In the genomic region with DNA sequence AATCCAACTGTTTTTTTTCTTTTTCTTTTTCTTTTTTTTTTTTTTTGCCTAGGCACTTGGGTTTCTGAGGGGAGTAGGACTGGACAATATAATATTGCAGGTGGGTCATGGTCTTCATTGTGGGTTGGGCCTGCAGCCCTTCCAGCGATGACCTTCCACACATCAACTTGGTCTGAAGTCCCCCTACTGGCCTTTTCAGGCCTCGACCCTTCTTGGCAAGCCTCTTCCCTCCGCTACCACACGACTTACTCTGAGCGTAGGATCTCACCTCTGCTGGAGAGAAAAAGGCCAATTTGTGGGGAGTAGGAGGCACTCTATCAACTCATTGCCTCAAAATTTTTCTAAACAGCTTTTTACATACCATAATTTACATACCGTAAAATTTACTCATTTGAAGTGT, we compare ENCODE assay signal across 20 cellular contexts. TPM values are rescaled to one million over a fixed set of nuclear protein-coding genes. Genes with fewer than 3 reads are reported as not detected.
DNase-seq lines count a peak whose midpoint lies in the region; TF ChIP-seq lines count a peak whose summit lies in the region.
"Had no signal": no experiment of that assay in that cellular context is flagged by ENCODE, and none has a peak within 500 bp of the region (broad histone marks: within the 10 kb centered on the region; RNA-seq: fewer than 3 reads in every experiment).

No MANE protein-coding gene starts in this region.

- DNase-seq in Calu3 = no peak
- DNase-seq in SK-MEL-5 (ENCODE audit: low read depth, low spot score) = peak; percentile 20
- no peak for DNase-seq in kidney epithelial cell (ENCODE audit: low read depth)
- DNase-seq in stimulated activated CD4-positive, alpha-beta T cell treated with anti-CD3 and anti-CD28 coated beads, Interleukin-15, amount 100 ng/mL, for 24 hours = no peak
- DNase-seq in hepatocyte (ENCODE audit: low spot score) = no peak
- no peak for DNase-seq in epidermal melanocyte (ENCODE audit: insufficient read length, low spot score)
- DNase-seq: esophagus squamous epithelium; head of caudate nucleus; kidney; mesenchymal stem cell; NCI-H1417 treated with DMSO at 0.1 percent for 48 hours; NK-92 treated with Interleukin-12 subunit alpha and Interleukin-12 subunit beta, amount 100 ng/mL, for 24 hours; SHP77; T-helper 2 cell; tibial artery had no signal

- H3K4me3 ChIP-seq in GM12875 (ENCODE audit: low read depth, low read length) (no peak overlapping the region), kidney epithelial cell (ENCODE audit: low read depth, low read length) (no peak overlapping the region), hepatocyte (no peak overlapping the region)
- H3K4me3 ChIP-seq: esophagus squamous epithelium, tibial artery had no signal

- BruUV-seq in Calu3 (replicated peaks; lab: Mats Ljungman, UMichigan) = no TSS peak

- H3K27ac Mint-ChIP-seq in Calu3 (ENCODE audit: unreplicated experiment) = no peak overlapping the region
- H3K27ac Mint-ChIP-seq: CD14-positive monocyte; natural killer cell treated with Interleukin-12 subunit alpha and Interleukin-12 subunit beta and Interleukin-15 and Interleukin-18, amount 100 ng/mL, for 72 hours; stimulated activated memory B cell treated with anti-CD40 and anti-IgM and Interleukin-4, amounts not matched to agents 10 μg/mL and 1 μg/mL and 100 μg/mL, for 72 hours had no signal

- H3K27me3 ChIP-seq in kidney epithelial cell (ENCODE audit: control insufficient read depth, insufficient read depth, low read length) (no peaks in the 10 kb centered on the region), hepatocyte (peaks cover 8% of the 10 kb centered on the region)

- H3K79me2 ChIP-seq in hepatocyte = no peaks in the 10 kb centered on the region

- in situ Hi-C loops in SK-MEL-5 (cut with HindIII; ENCODE audit: low pct_unique_long_range_greater_than_20kb, low sequenced_read_pairs) = no loop called here

- H3K4me1 Mint-ChIP-seq in Calu3 (ENCODE audit: low read depth, unreplicated experiment) = no peaks in the 10 kb centered on the region
- H3K4me1 Mint-ChIP-seq: CD14-positive monocyte; stimulated activated memory B cell treated with anti-CD40 and anti-IgM and Interleukin-4, amounts not matched to agents 10 μg/mL and 1 μg/mL and 100 μg/mL, for 72 hours had no signal

- no peaks in the 10 kb centered on the region for H3K9me3 Mint-ChIP-seq in Calu3 (ENCODE audit: low read depth, unreplicated experiment)
- H3K9me3 Mint-ChIP-seq: natural killer cell treated with Interleukin-12 subunit alpha and Interleukin-12 subunit beta and Interleukin-15 and Interleukin-18, amount 100 ng/mL, for 72 hours; stimulated activated memory B cell treated with anti-CD40 and anti-IgM and Interleukin-4, amounts not matched to agents 10 μg/mL and 1 μg/mL and 100 μg/mL, for 72 hours had no signal

- no peaks in the 10 kb centered on the region for H3K9me3 ChIP-seq in hepatocyte (ENCODE audit: low read depth)
- H3K9me3 ChIP-seq: esophagus squamous epithelium, tibial artery had no signal

- no peak overlapping the region for H2AFZ ChIP-seq in hepatocyte

- WGBS in hepatocyte (ENCODE audit: low lambda C conversion rate, missing lambda C conversion rate) = 56% methylated on average over 6 of the region's 6 CpGs

- intact Hi-C loops in Calu3 (cut with micrococcal nuclease; ENCODE audit: unreplicated experiment) = no loop called here

- CTCF ChIA-PET in Calu3 (lab: Charles Lee) = no interaction called here

- no peaks in the 10 kb centered on the region for H3K36me3 Mint-ChIP-seq in Calu3 (ENCODE audit: insufficient read depth, unreplicated experiment)
- H3K36me3 Mint-ChIP-seq: CD14-positive monocyte; natural killer cell treated with Interleukin-12 subunit alpha and Interleukin-12 subunit beta and Interleukin-15 and Interleukin-18, amount 100 ng/mL, for 72 hours; stimulated activated memory B cell treated with anti-CD40 and anti-IgM and Interleukin-4, amounts not matched to agents 10 μg/mL and 1 μg/mL and 100 μg/mL, for 72 hours had no signal

- no peak overlapping the region for H3K4me3 Mint-ChIP-seq in Calu3 (ENCODE audit: low read depth, unreplicated experiment)
- H3K4me3 Mint-ChIP-seq: CD14-positive monocyte; natural killer cell treated with Interleukin-12 subunit alpha and Interleukin-12 subunit beta and Interleukin-15 and Interleukin-18, amount 100 ng/mL, for 72 hours; stimulated activated memory B cell treated with anti-CD40 and anti-IgM and Interleukin-4, amounts not matched to agents 10 μg/mL and 1 μg/mL and 100 μg/mL, for 72 hours had no signal

- H3K27me3 Mint-ChIP-seq in Calu3 (ENCODE audit: unreplicated experiment) = peaks cover 25% of the 10 kb centered on the region

- no peak overlapping the region for H3K4me2 ChIP-seq in hepatocyte

- no peaks in the 10 kb centered on the region for H3K36me3 ChIP-seq in kidney epithelial cell (ENCODE audit: control insufficient read depth, insufficient read depth, low read length)
- H3K36me3 ChIP-seq in hepatocyte (replicated peaks; ENCODE audit: insufficient read depth, low read depth) = no peaks in the 10 kb centered on the region
- H3K36me3 ChIP-seq: esophagus squamous epithelium, tibial artery had no signal

- H3K4me1 ChIP-seq in hepatocyte (ENCODE audit: insufficient read depth) = no peaks in the 10 kb centered on the region
- H3K4me1 ChIP-seq: esophagus squamous epithelium, tibial artery had no signal

- H3K9me2 ChIP-seq in hepatocyte (replicated peaks; ENCODE audit: insufficient read depth) = no peaks in the 10 kb centered on the region

- TF ChIP-seq CTCF in Calu3 (IDR thresholded peaks at IDR 0.05; ENCODE audit: unreplicated experiment) (peak; percentile 27), GM12875 (IDR thresholded peaks at IDR 0.05; ENCODE audit: borderline replicate concordance, insufficient read depth, low read depth, low read length) (peak; percentile 27; the same call in 1 of the 2 replicates), kidney epithelial cell (IDR thresholded peaks at IDR 0.05; ENCODE audit: insufficient read depth, low read length, poor library complexity, severe bottlenecking) (peak; percentile 6), hepatocyte (IDR thresholded peaks at IDR 0.05; ENCODE audit: poor library complexity) (no peak)

- no peaks in the 10 kb centered on the region for H4K20me1 ChIP-seq in hepatocyte (ENCODE audit: insufficient read depth, poor library complexity, severe bottlenecking)

- H3K27ac ChIP-seq in hepatocyte = no peak overlapping the region
- H3K27ac ChIP-seq: esophagus squamous epithelium, tibial artery had no signal

RNA-seq across cellular contexts. Expression of a gene that starts 51.1 kb away (rescaled TPM):
- total RNA-seq in Calu3 (2022) = not detected in 2 replicates
- 0.05 TPM in 1 of 2 replicates, not detected in the other for total RNA-seq in SK-MEL-5 (2014; rRNA removed; shearing (Covaris generic))
- 0.05 TPM in 1 of 2 replicates, not detected in the other for polyA plus RNA-seq in SK-MEL-5 (2015; cell fraction: cytosol; rRNA removed)
- 0.04 TPM in 1 of 2 replicates, not detected in the other for polyA plus RNA-seq in SK-MEL-5 (2015; cell fraction: nucleus; rRNA removed)
- under 0.01 TPM in 2 replicates for total RNA-seq in kidney epithelial cell
- under 0.01 TPM in 1 of 2 replicates, not detected in the other for total RNA-seq in hepatocyte
- polyA plus RNA-seq in hepatocyte = not detected in 2 replicates
- total RNA-seq: activated CD8-positive, alpha-beta memory T cell treated with anti-CD3 and anti-CD28 coated beads for 36 hours; natural killer cell treated with Interleukin-12 subunit alpha and Interleukin-12 subunit beta and Interleukin-15 and Interleukin-18, amount 100 ng/mL, for 72 hours had no signal
- polyA plus RNA-seq: CD14-positive monocyte had no signal
